ENCODE assay signal across 8 cellular contexts in the genomic region with DNA sequence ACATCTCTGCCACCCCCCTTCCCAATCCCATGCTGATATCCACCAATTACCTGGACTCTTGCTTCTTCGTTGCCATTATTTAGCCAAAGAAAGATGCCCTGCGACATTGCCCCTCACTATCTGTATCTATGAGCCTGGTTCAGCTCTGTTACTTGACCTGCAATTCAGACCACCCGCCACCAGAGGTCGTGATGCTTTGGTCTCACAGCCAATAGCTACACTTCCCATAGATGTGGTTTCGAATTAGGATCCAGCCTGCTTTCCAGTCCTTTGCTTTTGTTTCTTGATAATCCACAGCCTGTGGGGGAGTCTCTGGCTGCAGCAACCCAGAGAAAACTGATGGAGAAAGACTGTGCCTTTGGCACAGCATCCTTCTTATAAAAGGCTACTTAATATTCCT.
DNase-seq lines count a peak whose midpoint lies in the region; ATAC-seq and TF ChIP-seq lines count a peak whose summit lies in the region.

No MANE protein-coding gene starts in this region.

- H3K9ac ChIP-seq in stomach smooth muscle (ENCODE audit: low read length in 2 of 2) = no peak overlapping the region

- H3K9me3 Mint-ChIP-seq in MCF 10A (ENCODE audit: unreplicated experiment) = peaks cover 9% of the 10 kb centered on the region

- no peaks in the 10 kb centered on the region for H3K27me3 ChIP-seq in breast epithelium
- H3K27me3 ChIP-seq in Panc1 (ENCODE audit: control insufficient read depth, insufficient read depth, low read length) = no peaks in the 10 kb centered on the region
- no peaks in the 10 kb centered on the region for H3K27me3 ChIP-seq in stomach smooth muscle (ENCODE audit: control insufficient read depth in 1 of 2, insufficient read depth in 2 of 2, low read length in 2 of 2)

- no peaks in the 10 kb centered on the region for H3K4me1 ChIP-seq in breast epithelium
- no peaks in the 10 kb centered on the region for H3K4me1 ChIP-seq in Panc1 (ENCODE audit: control insufficient read depth, insufficient read depth, low read length)
- peaks cover 53% of the 10 kb centered on the region for H3K4me1 ChIP-seq in stomach smooth muscle (ENCODE audit: control insufficient read depth, insufficient read depth, low read length)

- H3K9me3 ChIP-seq in breast epithelium (peaks cover 0 to 6% of the 10 kb centered on the region in 2 donors), Panc1 (ENCODE audit: control insufficient read depth, insufficient read depth, low read depth, low read length) (no peaks in the 10 kb centered on the region), stomach smooth muscle (ENCODE audit: control insufficient read depth in 2 of 2, low read length in 2 of 2) (peaks cover 0 to 5% of the 10 kb centered on the region in 2 donors)

- no peak overlapping the region for H3K27ac Mint-ChIP-seq in MCF 10A (ENCODE audit: low read depth, unreplicated experiment)

- H3K36me3 ChIP-seq in breast epithelium (no peaks in the 10 kb centered on the region), Panc1 (ENCODE audit: control insufficient read depth, insufficient read depth, low read length) (no peaks in the 10 kb centered on the region), stomach smooth muscle (ENCODE audit: control insufficient read depth in 2 of 2, insufficient read depth in 2 of 2, low read length in 2 of 2) (no peaks in the 10 kb centered on the region)

- CTCF ChIA-PET in MCF 10A (lab: Yijun Ruan, JAX) = interaction anchor here (0.6 to 2.0 kb wide), 12 partner anchors 9 to 355 kb away, joined by 3 to 11 read pairs (median 4); no protein-coding TSS in a partner anchor
- CTCF ChIA-PET in Panc1 (lab: Charles Lee) = no interaction called here

- no peaks in the 10 kb centered on the region for H3K27me3 Mint-ChIP-seq in MCF 10A (ENCODE audit: insufficient read depth, unreplicated experiment)

- H3K4me3 ChIP-seq in breast epithelium (no peak overlapping the region), Panc1 (ENCODE audit: low read depth in 2 of 2, low read length in 2 of 2) (no peak overlapping the region), fibroblast of villous mesenchyme (ENCODE audit: low read depth, low read length) (no peak overlapping the region), stomach smooth muscle (ENCODE audit: low read length in 2 of 2) (no peak overlapping the region)

- POLR2A ChIA-PET in MCF 10A (lab: Yijun Ruan, JAX) = no interaction called here
- POLR2A ChIA-PET in Panc1 (lab: Charles Lee) = no interaction called here

- peaks cover 4% of the 10 kb centered on the region for H3K36me3 Mint-ChIP-seq in MCF 10A (ENCODE audit: insufficient read depth, unreplicated experiment)

- in situ Hi-C loops in Panc1 (cut with HindIII; ENCODE audit: low pct_unique_long_range_greater_than_20kb, low sequenced_read_pairs) = no loop called here

- TF ChIP-seq CTCF in MCF 10A (IDR thresholded peaks at IDR 0.05; ENCODE audit: unreplicated experiment) = peak; percentile 42
- TF ChIP-seq CTCF in breast epithelium (IDR thresholded peaks at IDR 0.05) = no peak
- peak; percentile 86 for TF ChIP-seq CTCF in Panc1 (IDR thresholded peaks at IDR 0.05)
- TF ChIP-seq CTCF in fibroblast of villous mesenchyme (IDR thresholded peaks at IDR 0.05; ENCODE audit: insufficient read depth, low read depth, low read length) = peak; percentile 48

- intact Hi-C loops in MCF 10A (cut with micrococcal nuclease) (no loop called here), breast epithelium (cut with DNase I; ENCODE audit: low total_unique reads) (no loop called here), Panc1 (cut with micrococcal nuclease; ENCODE audit: unreplicated experiment) (no loop called here)

- BruUV-seq in MCF 10A (replicated peaks; lab: Mats Ljungman, UMichigan) (no TSS peak), Panc1 (replicated peaks; lab: Mats Ljungman, UMichigan) (no TSS peak)

- no peak for TF ChIP-seq POLR2A in breast epithelium (IDR thresholded peaks at IDR 0.05)

- H3K4me3 Mint-ChIP-seq in MCF 10A (ENCODE audit: unreplicated experiment) = no peak overlapping the region

- H3K4me1 Mint-ChIP-seq in MCF 10A (ENCODE audit: insufficient read depth, unreplicated experiment) = no peaks in the 10 kb centered on the region

- no peak overlapping the region for H3K27ac ChIP-seq in breast epithelium
- H3K27ac ChIP-seq in Panc1 (ENCODE audit: low read length) = no peak overlapping the region
- peak overlapping the region; percentile 31 for H3K27ac ChIP-seq in stomach smooth muscle (ENCODE audit: low read length)

- ATAC-seq in Panc1 (peak; percentile 54; the same call in 1 of the 2 replicates), HG03571 (IDR thresholded peaks at IDR 0.05; ENCODE audit: unreplicated experiment) (no peak), GM21360 (IDR thresholded peaks at IDR 0.05; ENCODE audit: unreplicated experiment) (no peak)

- DNase-seq in MCF 10A (ENCODE audit: unreplicated experiment) (peak; percentile 27), breast epithelium (ENCODE audit: low spot score in 2 of 2) (no peak), Panc1 (ENCODE audit: low read depth, low spot score) (no peak), fibroblast of villous mesenchyme (ENCODE audit: low read depth) (no peak), NCI-H446 treated with DMSO at 0.1 percent for 48 hours (lab: John Stamatoyannopoulos, UW) (no peak)

Comparison
In these comparisons a context has a peak if more than half of its experiments do, and no peak if none do; other contexts are left out.
1. CTCF ChIP-seq: peak in MCF 10A (single experiment), Panc1 (single experiment) and fibroblast of villous mesenchyme (single experiment); none in breast epithelium (0 of 3).